ENCODE assay signal across 8 cellular contexts in the genomic region with DNA sequence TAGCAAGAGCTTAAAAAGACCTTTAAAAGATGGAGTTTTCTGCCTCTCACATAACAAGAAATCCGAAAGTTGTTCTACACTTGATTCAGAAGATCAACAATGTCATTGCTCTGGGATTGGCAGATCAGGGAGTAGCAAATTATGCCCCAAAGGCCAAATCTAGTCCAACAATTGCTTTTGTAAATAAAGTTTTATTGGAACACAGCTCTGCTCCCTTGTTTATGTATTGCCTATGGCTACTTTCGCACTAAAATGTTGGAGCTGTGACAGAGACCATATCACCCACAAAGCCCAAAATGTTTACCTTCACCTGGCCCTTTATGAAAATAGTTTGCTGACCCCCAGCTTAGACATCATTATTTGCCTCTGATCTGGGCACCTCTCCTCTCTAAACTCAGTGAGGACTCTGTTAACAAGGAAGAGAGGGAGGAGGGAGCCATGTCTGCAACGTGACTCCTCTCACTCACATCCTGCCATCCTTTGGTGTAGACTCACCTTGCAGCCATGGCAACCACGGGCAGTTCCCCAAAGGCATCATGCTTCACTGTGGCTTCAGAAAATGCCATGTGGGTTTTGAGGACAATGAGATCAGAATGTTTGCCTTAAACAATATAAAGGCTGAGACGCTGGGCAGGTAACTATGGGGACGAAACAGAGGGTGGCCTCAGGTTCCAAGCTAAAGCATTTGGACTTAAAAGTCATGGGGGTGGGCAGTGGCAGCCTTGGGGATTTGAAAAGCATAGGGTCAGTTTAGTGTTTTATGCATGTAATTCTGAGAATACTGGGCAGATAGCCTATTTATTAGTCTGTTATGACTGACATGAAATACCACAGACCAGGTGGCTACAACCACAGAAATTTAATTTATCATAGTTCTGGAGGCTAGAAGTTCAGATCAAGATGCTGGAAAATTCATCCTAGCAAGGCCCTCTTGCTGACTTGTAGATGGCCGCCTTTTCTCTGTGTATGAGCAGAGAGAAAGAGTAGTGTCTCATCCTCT.
DNase-seq lines count a peak whose midpoint lies in the region; FAIRE-seq and TF ChIP-seq lines count a peak whose summit lies in the region.

No MANE protein-coding gene starts in this region.

- H3K27ac ChIP-seq in neuronal stem cell (replicated peaks; ENCODE audit: low read length) = no peak overlapping the region

- H2BK12ac ChIP-seq in neuronal stem cell (ENCODE audit: low read length) = no peak overlapping the region

- H2AFZ ChIP-seq in neuronal stem cell (ENCODE audit: low read length) = no peak overlapping the region

- no peaks in the 10 kb centered on the region for H3K36me3 Mint-ChIP-seq in osteocyte (ENCODE audit: unreplicated experiment)

- no peak overlapping the region for H3K9ac ChIP-seq in neuronal stem cell (ENCODE audit: low read depth, low read length, poor library complexity)

- H3K4me1 ChIP-seq in neuronal stem cell (ENCODE audit: control insufficient read depth in 2 of 2, insufficient read depth in 1 of 2, low read depth in 1 of 2, low read length in 2 of 2) = peaks cover 0 to 2% of the 10 kb centered on the region in 2 donors

- no peak overlapping the region for H2BK15ac ChIP-seq in neuronal stem cell (ENCODE audit: low read length)

- H2AK5ac ChIP-seq in neuronal stem cell (ENCODE audit: low read depth, low read length) = no peak overlapping the region

- no peak overlapping the region for H3K4me3 Mint-ChIP-seq in osteocyte (ENCODE audit: unreplicated experiment)

- FAIRE-seq in bronchial epithelial cell (lab: Jason Lieb, UNC) = peak; percentile 62

- H3K4ac ChIP-seq in neuronal stem cell (ENCODE audit: low read length) = no peak overlapping the region

- H2BK5ac ChIP-seq in neuronal stem cell (ENCODE audit: low read length) = no peak overlapping the region

- H3K14ac ChIP-seq in neuronal stem cell (ENCODE audit: low read length) = no peak overlapping the region

- no peak overlapping the region for H3K23ac ChIP-seq in neuronal stem cell (ENCODE audit: low read depth, low read length, poor library complexity)

- no peak overlapping the region for H2BK120ac ChIP-seq in neuronal stem cell (ENCODE audit: low read depth, low read length)

- peak; percentile 88 for DNase-seq in NCI-H146 treated with DMSO at 0.1 percent for 48 hours (lab: John Stamatoyannopoulos, UW; ENCODE audit: unreplicated experiment)
- peak; percentile 55 for DNase-seq in activated CD4-positive, CD25-positive, alpha-beta regulatory T cell treated with anti-CD3 and anti-CD28 coated beads, Interleukin-2, amount 50 U/mL, for 72 hours
- DNase-seq in bronchial epithelial cell (ENCODE audit: low read depth) = peak; percentile 94
- DNase-seq in stimulated activated CD8-positive, alpha-beta memory T cell treated with anti-CD3 and anti-CD28 coated beads, Interleukin-4, amount 100 ng/mL, for 48 hours = peak; percentile 80
- no peak for DNase-seq in MG63
- no peak for DNase-seq in GM03348 (ENCODE audit: low spot score)
- no peak for DNase-seq in neuronal stem cell (ENCODE audit: low spot score)
- DNase-seq in osteocyte (ENCODE audit: extremely low spot score, unreplicated experiment) = no peak

- no peak overlapping the region for H3K4me3 ChIP-seq in bronchial epithelial cell (ENCODE audit: low read depth, low read length)
- H3K4me3 ChIP-seq in MG63 = no peak overlapping the region
- no peak overlapping the region for H3K4me3 ChIP-seq in neuronal stem cell (ENCODE audit: low read length in 2 of 2)

- H3K36me3 ChIP-seq in bronchial epithelial cell (ENCODE audit: control insufficient read depth, insufficient read depth, low read length) = no peaks in the 10 kb centered on the region
- no peaks in the 10 kb centered on the region for H3K36me3 ChIP-seq in MG63
- H3K36me3 ChIP-seq in neuronal stem cell (replicated peaks in 1 of 2; ENCODE audit: control insufficient read depth in 2 of 2, insufficient read depth in 2 of 2, low read length in 2 of 2) = no peaks in the 10 kb centered on the region

- TF ChIP-seq CTCF in bronchial epithelial cell (IDR thresholded peaks at IDR 0.05; ENCODE audit: insufficient read depth, low read length, severe bottlenecking) (no peak), osteocyte (IDR thresholded peaks at IDR 0.05) (no peak)

- no peak overlapping the region for H4K91ac ChIP-seq in neuronal stem cell (ENCODE audit: low read depth, low read length, poor library complexity)

- no peaks in the 10 kb centered on the region for H3K9me3 Mint-ChIP-seq in osteocyte (ENCODE audit: unreplicated experiment)

- H3K18ac ChIP-seq in neuronal stem cell (ENCODE audit: low read length) = no peak overlapping the region

- H3K27me3 ChIP-seq in bronchial epithelial cell (ENCODE audit: control insufficient read depth, insufficient read depth, low read length) (no peaks in the 10 kb centered on the region), MG63 (no peaks in the 10 kb centered on the region), neuronal stem cell (ENCODE audit: control insufficient read depth in 3 of 3, insufficient read depth in 3 of 3, low read depth in 1 of 3, low read length in 3 of 3) (no peaks in the 10 kb centered on the region)

- WGBS in neuronal stem cell (ENCODE audit: extremely low coverage in 2 of 2, insufficient read length in 2 of 2, insufficient replicate concordance in 1 of 2), 2 donors = no CpG with 5 or more reads among the region's 7 CpGs

- H3K9me3 ChIP-seq in MG63 (no peaks in the 10 kb centered on the region), neuronal stem cell (replicated peaks in 1 of 2; ENCODE audit: control insufficient read depth in 2 of 2, insufficient read depth in 1 of 2, low read depth in 1 of 2, low read length in 2 of 2) (no peaks in the 10 kb centered on the region)

- H3K27me3 Mint-ChIP-seq in osteocyte (ENCODE audit: unreplicated experiment) = no peaks in the 10 kb centered on the region

- no peaks in the 10 kb centered on the region for H3K79me1 ChIP-seq in neuronal stem cell (ENCODE audit: low read depth, low read length)

- H3K27ac Mint-ChIP-seq in osteocyte (ENCODE audit: unreplicated experiment) = no peak overlapping the region

- no peak overlapping the region for H3K4me2 ChIP-seq in neuronal stem cell (ENCODE audit: insufficient read depth, low read length, poor library complexity, severe bottlenecking)

- H4K8ac ChIP-seq in neuronal stem cell (ENCODE audit: low read depth, low read length) = no peak overlapping the region

- H3K4me1 Mint-ChIP-seq in osteocyte (ENCODE audit: unreplicated experiment) = no peaks in the 10 kb centered on the region

Comparison
In these comparisons a context has a peak if more than half of its experiments do, and no peak if none do; other contexts are left out.
1. DNase-seq: peak in NCI-H146 treated with DMSO at 0.1 percent for 48 hours (single experiment), activated CD4-positive, CD25-positive, alpha-beta regulatory T cell treated with anti-CD3 and anti-CD28 coated beads, Interleukin-2, amount 50 U/mL, for 72 hours (single experiment), bronchial epithelial cell (single experiment) and stimulated activated CD8-positive, alpha-beta memory T cell treated with anti-CD3 and anti-CD28 coated beads, Interleukin-4, amount 100 ng/mL, for 48 hours (single experiment); none in MG63 (single experiment), GM03348 (single experiment), neuronal stem cell (single experiment) and osteocyte (single experiment).